ENCODE assay signal across 8 cellular contexts in the genomic region with DNA sequence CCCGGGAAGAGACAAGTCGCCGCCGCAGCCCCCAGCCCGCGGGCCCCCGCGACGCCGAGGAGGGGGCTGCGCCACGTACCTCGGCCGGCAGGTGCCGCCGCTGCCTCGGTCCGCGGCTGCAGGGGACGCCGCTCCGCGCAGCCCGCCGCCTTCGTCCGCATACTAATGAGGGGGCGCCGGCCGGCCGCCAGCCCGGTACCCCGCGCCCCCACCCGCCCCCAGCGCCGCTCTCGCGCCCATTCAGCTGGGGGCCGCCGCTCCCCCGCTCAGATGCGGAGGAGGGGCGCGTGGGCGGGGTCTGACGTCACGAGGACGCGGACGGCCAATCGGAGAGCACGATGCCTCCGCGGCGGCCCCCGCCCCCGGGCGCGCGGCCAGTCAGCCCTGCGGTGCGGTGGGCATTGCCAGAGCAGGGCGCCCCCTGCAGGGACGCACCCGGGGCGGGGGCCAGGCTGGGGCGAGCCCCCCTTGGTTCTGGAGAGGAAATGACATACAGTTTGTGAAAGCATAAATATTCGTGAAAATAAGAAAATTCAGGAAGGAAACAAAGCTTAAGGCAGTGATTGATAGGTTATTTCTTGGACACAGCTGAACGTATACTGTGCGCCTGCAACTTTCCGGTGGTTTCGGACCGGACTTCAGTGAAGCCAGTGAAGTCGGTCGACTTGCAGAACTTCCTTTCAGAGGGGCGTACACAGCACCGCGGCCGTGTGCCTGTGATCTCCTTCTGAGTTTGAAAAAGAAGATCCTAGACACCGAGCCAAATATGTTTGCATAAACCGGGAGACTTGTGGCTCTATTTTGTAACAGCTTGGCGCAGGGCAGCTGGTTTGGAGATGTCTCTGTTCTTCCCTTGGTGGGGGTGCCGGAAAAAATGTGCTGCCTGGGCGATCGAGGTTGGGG.
DNase-seq lines count a peak whose midpoint lies in the region; ATAC-seq and TF ChIP-seq lines count a peak whose summit lies in the region.

Gene ST3GAL5, minus strand, starts transcription at position 246 of the 903 bp plus-strand sequence. Its CDS starts 85 bp downstream, at position 161.

- H3K36me3 ChIP-seq in HUES6 (ENCODE audit: control insufficient read depth, insufficient read depth, low read length) (no peaks in the 10 kb centered on the region), mucosa of stomach (ENCODE audit: control insufficient read depth, insufficient read depth, low read length) (no peaks in the 10 kb centered on the region)

- no peaks in the 10 kb centered on the region for H3K9me3 ChIP-seq in HUES6 (ENCODE audit: control insufficient read depth, insufficient read depth, low read depth, low read length)
- H3K9me3 ChIP-seq in mucosa of stomach (ENCODE audit: control insufficient read depth, low read length), result no peaks in the 10 kb centered on the region

- peaks cover 19% of the 10 kb centered on the region for H3K4me1 ChIP-seq in HUES6 (ENCODE audit: control insufficient read depth, insufficient read depth, low read length)
- peaks cover 13% of the 10 kb centered on the region for H3K4me1 ChIP-seq in mucosa of stomach (ENCODE audit: control insufficient read depth, insufficient read depth, low read length)

- H3K27me3 ChIP-seq in HUES6 (ENCODE audit: control insufficient read depth, insufficient read depth, low read length) (peaks cover 33% of the 10 kb centered on the region), mucosa of stomach (ENCODE audit: control insufficient read depth, insufficient read depth, low read length) (no peaks in the 10 kb centered on the region)

- peak; percentile 82 for ATAC-seq in GM21390 (IDR thresholded peaks at IDR 0.05; ENCODE audit: unreplicated experiment)

- H3K4me3 ChIP-seq in HUES6 (ENCODE audit: low read depth, low read length) (peak within 1 kb of the TSS; percentile 81), mucosa of stomach (ENCODE audit: low read length) (peak within 1 kb of the TSS; percentile 86)

- H3K9ac ChIP-seq in HUES6 (ENCODE audit: low read length) (peak within 1 kb of the TSS; percentile 58), mucosa of stomach (ENCODE audit: low read length) (peak within 1 kb of the TSS; percentile 75)

- no peak within 1 kb of the TSS for H3K27ac ChIP-seq in HUES6 (ENCODE audit: low read depth, low read length)

- DNase-seq in D341Med (ENCODE audit: low spot score) (peak; percentile 98), OCI-M1 (lab: John Stamatoyannopoulos, UW) (peak; percentile 83), activated T-cell treated with anti-CD3 and anti-CD28 coated beads for 48 hours (ENCODE audit: low read depth) (peak; percentile 88), erythroblast (lab: John Stamatoyannopoulos, UW) (peak; percentile 79 to 85)
- DNase-seq in stimulated activated CD8-positive, alpha-beta memory T cell treated with anti-CD3 and anti-CD28 coated beads, Interleukin-7, amount 100 ng/mL, for 24 hours (ENCODE audit: low read depth), result peak; percentile 88

- TF ChIP-seq POLR2A in erythroblast (IDR thresholded peaks at IDR 0.05; ENCODE audit: low read length), result no peak
